ENCODE assay signal across 11 cellular contexts in genomic region chr10:18649364-18649959, GRCh38. TPM values are rescaled to one million over a fixed set of nuclear protein-coding genes. Genes with fewer than 3 reads are reported as not detected.
A peak's percentile ranks its signal among the peaks of the same experiment; 100 is the strongest.
DNase-seq lines count a peak whose midpoint lies in the region; TF ChIP-seq lines count a peak whose summit lies in the region.
"Had no signal": no experiment of that assay in that cellular context is flagged by ENCODE, and none has a peak within 500 bp of the region (broad histone marks: within the 10 kb centered on the region; RNA-seq: fewer than 3 reads in every experiment).

No MANE protein-coding gene starts in this region.

- H3K9ac ChIP-seq in SK-N-MC (ENCODE audit: insufficient read length) (peak overlapping the region; percentile 90), smooth muscle cell (ENCODE audit: low read depth) (peak overlapping the region; percentile 89)

- H3K36me3 Mint-ChIP-seq in activated naive CD4-positive, alpha-beta T cell treated with anti-CD3 and anti-CD28 coated beads for 36 hours (ENCODE audit: low read depth) = peaks cover 10% of the 10 kb centered on the region

- H3K27ac ChIP-seq in SK-N-MC = no peak overlapping the region
- H3K27ac ChIP-seq in smooth muscle cell (ENCODE audit: low read depth) = no peak overlapping the region
- H3K27ac ChIP-seq: adrenal gland had no signal

- peak overlapping the region; percentile 76 for H3K27ac Mint-ChIP-seq in activated naive CD4-positive, alpha-beta T cell treated with anti-CD3 and anti-CD28 coated beads for 36 hours

- peak overlapping the region; percentile 92 for H3K4me2 ChIP-seq in smooth muscle cell

- intact Hi-C loops in activated naive CD4-positive, alpha-beta T cell treated with anti-CD3 and anti-CD28 coated beads for 36 hours (cut with micrococcal nuclease) = no loop called here

- H2AFZ ChIP-seq in smooth muscle cell (ENCODE audit: low read depth) = no peak overlapping the region

- H3K4me1 Mint-ChIP-seq in activated naive CD4-positive, alpha-beta T cell treated with anti-CD3 and anti-CD28 coated beads for 36 hours (ENCODE audit: low read depth) = peaks cover 28% of the 10 kb centered on the region

- WGBS in smooth muscle cell (ENCODE audit: low lambda C conversion rate) = 78% methylated on average over 7 of the region's 7 CpGs

- no peak for DNase-seq in activated naive CD4-positive, alpha-beta T cell treated with anti-CD3 and anti-CD28 coated beads for 36 hours
- DNase-seq in activated naive CD4-positive, alpha-beta T cell treated with Interleukin-2 at 50 U/mL for 16 hours = no peak
- DNase-seq in SK-N-MC (ENCODE audit: low read depth, low spot score) (no peak), epithelial cell of proximal tubule (ENCODE audit: low read depth) (no peak), smooth muscle cell (lab: John Stamatoyannopoulos, UW; ENCODE audit: unreplicated experiment) (no peak), mesenteric fat pad (ENCODE audit: low spot score) (no peak), glomerular visceral epithelial cell (ENCODE audit: extremely low spot score) (no peak), inferior parietal cortex (ENCODE audit: extremely low spot score) (no peak)
- DNase-seq: adrenal gland, NCI-H1092, nucleus accumbens had no signal

- peaks cover 5% of the 10 kb centered on the region for H3F3A ChIP-seq in smooth muscle cell (ENCODE audit: low read depth)

- CTCF ChIA-PET in activated naive CD4-positive, alpha-beta T cell treated with anti-CD3 and anti-CD28 coated beads for 36 hours (lab: Charles Lee) = interaction anchor here (0.8 kb wide), 1 partner anchor 18 kb away, joined by 3 read pairs; no protein-coding TSS in a partner anchor

- H3K79me2 ChIP-seq in smooth muscle cell (ENCODE audit: low read depth) = peaks cover 34% of the 10 kb centered on the region

- H3K4me3 ChIP-seq in SK-N-MC (peak overlapping the region; percentile 82), epithelial cell of proximal tubule (ENCODE audit: low read depth, low read length) (peak overlapping the region; percentile 4), smooth muscle cell (peak overlapping the region; percentile 95)

- H3K4me3 Mint-ChIP-seq in activated naive CD4-positive, alpha-beta T cell treated with anti-CD3 and anti-CD28 coated beads for 36 hours = peak overlapping the region; percentile 93

- H3K9me3 ChIP-seq in SK-N-MC (ENCODE audit: low read depth, low read length) (no peaks in the 10 kb centered on the region), smooth muscle cell (replicated peaks; ENCODE audit: low read depth) (no peaks in the 10 kb centered on the region)
- H3K9me3 ChIP-seq: adrenal gland had no signal

- peaks cover 19% of the 10 kb centered on the region for H3K4me1 ChIP-seq in smooth muscle cell (ENCODE audit: low read depth)

- TF ChIP-seq CTCF in epithelial cell of proximal tubule (conservative IDR thresholded peaks at IDR 0.05; ENCODE audit: low read depth, low read length) (no peak), smooth muscle cell (IDR thresholded peaks at IDR 0.05; ENCODE audit: borderline replicate concordance, insufficient read depth, poor library complexity, severe bottlenecking) (no peak)

- H3K9me3 Mint-ChIP-seq in activated naive CD4-positive, alpha-beta T cell treated with anti-CD3 and anti-CD28 coated beads for 36 hours = no peaks in the 10 kb centered on the region

- no peaks in the 10 kb centered on the region for H3K27me3 ChIP-seq in smooth muscle cell (ENCODE audit: low read depth)
- H3K27me3 ChIP-seq: adrenal gland had no signal

- H4K20me1 ChIP-seq in smooth muscle cell (ENCODE audit: low read depth) = no peaks in the 10 kb centered on the region

- no peaks in the 10 kb centered on the region for H3K27me3 Mint-ChIP-seq in activated naive CD4-positive, alpha-beta T cell treated with anti-CD3 and anti-CD28 coated beads for 36 hours (ENCODE audit: low read depth)

- H3K36me3 ChIP-seq in SK-N-MC (ENCODE audit: insufficient read depth, low read length) = no peaks in the 10 kb centered on the region
- H3K36me3 ChIP-seq in smooth muscle cell (ENCODE audit: low read depth) = no peaks in the 10 kb centered on the region

RNA-seq across cellular contexts. Expression of gene NSUN6, which starts 1.9 kb away (rescaled TPM):
- 10 to 100 TPM in 1 of 2 experiments, 1 to 10 TPM in 1; 9.8 to 11.1 TPM for total RNA-seq in activated naive CD4-positive, alpha-beta T cell treated with anti-CD3 and anti-CD28 coated beads for 36 hours
- total RNA-seq in epithelial cell of proximal tubule = 5.4 and 7.2 TPM in 2 replicates
- total RNA-seq in smooth muscle cell = 6.1 and 11.8 TPM in 2 replicates
- 7.2 and 9.5 TPM in 2 replicates for polyA plus RNA-seq in smooth muscle cell
- 8.9 TPM for total RNA-seq in mesenteric fat pad

RNA-seq across cellular contexts. Expression of gene ARL5B, which starts 9.8 kb away (rescaled TPM):
- total RNA-seq in activated naive CD4-positive, alpha-beta T cell treated with anti-CD3 and anti-CD28 coated beads for 36 hours = 10 to 100 TPM; 13.8 to 14.1 TPM
- total RNA-seq in epithelial cell of proximal tubule (20.6 and 22.4 TPM in 2 replicates), smooth muscle cell (80.9 and 98.4 TPM in 2 replicates), mesenteric fat pad (16.8 TPM)
- 12.9 and 15.4 TPM in 2 replicates for polyA plus RNA-seq in smooth muscle cell

Comparison
In these comparisons a context has a peak if more than half of its experiments do, and no peak if none do; other contexts are left out.
1. H3K4me3 ChIP-seq: peak in every context shown above with its lines; median percentile 95 in smooth muscle cell; 82 in SK-N-MC; 4 in epithelial cell of proximal tubule.